ENCODE assay signal across 13 cellular contexts in genomic region chr14:55701638-55702037, GRCh38.
A peak's percentile ranks its signal among the peaks of the same experiment; 100 is the strongest.
DNase-seq lines count a peak whose midpoint lies in the region; ATAC-seq and TF ChIP-seq lines count a peak whose summit lies in the region.
"Had no signal": no experiment of that assay in that cellular context is flagged by ENCODE, and none has a peak within 500 bp of the region (broad histone marks: within the 10 kb centered on the region; RNA-seq: fewer than 3 reads in every experiment).

No MANE protein-coding gene starts in this region.

- DNase-seq in GM13976 (ENCODE audit: low spot score) (peak; percentile 44), fibroblast of lung (ENCODE audit: low read depth in 2 of 2) (peak; percentile 5 to 82), spleen (no peak), Right ventricle myocardium superior (no peak), NCI-H2081 (lab: John Stamatoyannopoulos, UW) (no peak)
- DNase-seq in activated CD4-positive, alpha-beta T cell treated with anti-CD3 and anti-CD28 coated beads for 1 hour = no peak
- DNase-seq: DMS53, heart right ventricle, stomach had no signal

- H3K27ac ChIP-seq in fibroblast of lung (ENCODE audit: insufficient read depth, low read length) = no peak overlapping the region
- H3K27ac ChIP-seq in spleen = no peak overlapping the region
- H3K27ac ChIP-seq: heart right ventricle, prostate gland, SK-N-MC, stomach had no signal

- no peaks in the 10 kb centered on the region for H3K36me3 ChIP-seq in fibroblast of lung (ENCODE audit: control insufficient read depth, insufficient read depth, low read length)
- no peaks in the 10 kb centered on the region for H3K36me3 ChIP-seq in spleen
- H3K36me3 ChIP-seq: prostate gland, stomach had no signal

- no peaks in the 10 kb centered on the region for H4K20me1 ChIP-seq in fibroblast of lung (ENCODE audit: control insufficient read depth, extremely low read depth, insufficient read depth, low read length)

- H3K4me1 ChIP-seq in fibroblast of lung (ENCODE audit: control insufficient read depth, extremely low read depth, insufficient read depth, low read length) (no peaks in the 10 kb centered on the region), spleen (no peaks in the 10 kb centered on the region)
- H3K4me1 ChIP-seq: heart right ventricle, prostate gland had no signal

- peak; percentile 97 for ATAC-seq in GM21390 (IDR thresholded peaks at IDR 0.05; ENCODE audit: unreplicated experiment)
- ATAC-seq in HG03159 (IDR thresholded peaks at IDR 0.05; ENCODE audit: unreplicated experiment) = peak; percentile 96
- no peak for ATAC-seq in Right ventricle myocardium superior (ENCODE audit: poor library complexity)
- ATAC-seq: heart right ventricle had no signal

- intact Hi-C loops in spleen (cut with DNase I; ENCODE audit: low total_unique reads) (loop anchor here (10.0 kb wide), 1 partner anchor 723 kb away; no protein-coding TSS in a partner anchor), Right ventricle myocardium superior (cut with DNase I) (no loop called here)

- no peak overlapping the region for H2AFZ ChIP-seq in fibroblast of lung (ENCODE audit: low read length)

- TF ChIP-seq CTCF in GM13976 (IDR thresholded peaks at IDR 0.05; ENCODE audit: borderline replicate concordance, control extremely low read depth, extremely low read depth, insufficient read depth, missing control alignments) = no peak
- no peak for TF ChIP-seq CTCF in fibroblast of lung (conservative IDR thresholded peaks at IDR 0.05 in 1 of 2, IDR thresholded peaks at IDR 0.05 in 1 of 2; ENCODE audit: low read depth in 1 of 2, low read length in 2 of 2)
- TF ChIP-seq CTCF in spleen (IDR thresholded peaks at IDR 0.05 in 8 of 11, conservative IDR thresholded peaks at IDR 0.05 in 3 of 11) = no peak

- H3K9me3 ChIP-seq in fibroblast of lung (ENCODE audit: control insufficient read depth, insufficient read depth, low read depth, low read length) (no peaks in the 10 kb centered on the region), spleen (peaks cover 0 to 4% (median 0%) of the 10 kb centered on the region in 8 donors)
- H3K9me3 ChIP-seq: prostate gland, stomach had no signal

- H3K27me3 ChIP-seq in fibroblast of lung (ENCODE audit: control insufficient read depth, insufficient read depth, low read length) (no peaks in the 10 kb centered on the region), spleen (replicated peaks in 1 of 7) (no peaks in the 10 kb centered on the region)
- H3K27me3 ChIP-seq: heart right ventricle, stomach had no signal

- H3K4me2 ChIP-seq in fibroblast of lung (ENCODE audit: extremely low read depth, insufficient read depth, low read length) = no peak overlapping the region

- TF ChIP-seq POLR2A in spleen (IDR thresholded peaks at IDR 0.05) = no peak

- H3K4me3 ChIP-seq in fibroblast of lung (replicated peaks in 1 of 4; ENCODE audit: control extremely low read depth in 1 of 4, insufficient read depth in 1 of 4, low read depth in 3 of 4, low read length in 4 of 4) = no peak overlapping the region
- no peak overlapping the region for H3K4me3 ChIP-seq in spleen
- H3K4me3 ChIP-seq: heart right ventricle, prostate gland, SK-N-MC, stomach had no signal

- 76 to 91% (median 81%) methylated on average over 1 of the region's 1 CpG for WGBS in spleen, 5 donors

- H3K9ac ChIP-seq in fibroblast of lung (ENCODE audit: insufficient read depth, low read length) = no peak overlapping the region

- in situ Hi-C loops in GM13976 (cut with MboI; ENCODE audit: low sequenced_read_pairs, unreplicated experiment) = loop anchor here (25.0 kb wide), 1 partner anchor 264 kb away; the partner anchor contains the start of gene TBPL2

- no peaks in the 10 kb centered on the region for H3K79me2 ChIP-seq in fibroblast of lung (ENCODE audit: control insufficient read depth, insufficient read depth, low read length)

Comparison
In these comparisons a context has a peak if more than half of its experiments do, and no peak if none do; other contexts are left out.
1. DNase-seq: peak in GM13976 (single experiment) and fibroblast of lung (2 of 2); none in spleen (single experiment), activated CD4-positive, alpha-beta T cell treated with anti-CD3 and anti-CD28 coated beads for 1 hour (single experiment), Right ventricle myocardium superior (single experiment) and NCI-H2081 (0 of 2).